Comparison of ENCODE assay signal across 25 cellular contexts in genomic region chr1:100786870-100787269, GRCh38.
"Had no signal": no experiment of that assay in that cellular context is flagged by ENCODE, and none has a peak within 500 bp of the region (broad histone marks: within the 10 kb centered on the region; RNA-seq: fewer than 3 reads in every experiment).

No MANE protein-coding gene starts in this region.

- H3K36me3 ChIP-seq: adrenal gland, breast epithelium had no signal

- H3K4me3 ChIP-seq: adrenal gland, body of pancreas, breast epithelium had no signal

- DNase-seq: activated CD4-positive, alpha-beta T cell treated with anti-CD3 and anti-CD28 coated beads for 36 hours; activated CD4-positive, alpha-beta T cell treated with anti-CD3 and anti-CD28 coated beads, Interleukin-2, amount 10 ng/mL, durations not matched to agents 7 days and 5 days; activated CD4-positive, alpha-beta T cell treated with anti-CD3 and anti-CD28 coated beads, Interleukin-2, amount 50 U/mL, for 48 hours; activated CD8-positive, alpha-beta T cell treated with anti-CD3 and anti-CD28 coated beads, Interleukin-2, amount 10 ng/mL, durations not matched to agents 7 days and 5 days; activated gamma-delta T cell treated with Interleukin-2 at 50 U/mL for 16 hours; activated naive CD4-positive, alpha-beta T cell treated with anti-CD3 and anti-CD28 coated beads for 36 hours; activated T-cell treated with anti-CD3 and anti-CD28 coated beads, Interleukin-2, amount 50 U/mL, for 4 hours; adrenal gland; body of pancreas; Kasumi-1; KG1; MM.1S; MV-4-11; NCI-H1092; NCI-H1436 treated with DMSO at 0.1 percent for 48 hours; NCI-H1694 treated with DMSO at 0.1 percent for 48 hours; NCI-H2029; NCI-H345; NCI-H524 treated with DMSO at 0.1 percent for 48 hours; NCI-H748 treated with DMSO at 0.1 percent for 48 hours; NK-92 treated with Interleukin-12 subunit alpha and Interleukin-12 subunit beta, amount 100 ng/mL, for 24 hours; Right ventricle myocardium superior had no signal

- H3K27ac ChIP-seq: adrenal gland, body of pancreas, breast epithelium had no signal

- H3K27me3 ChIP-seq: adrenal gland, body of pancreas, breast epithelium had no signal

- H3K4me1 ChIP-seq: adrenal gland, body of pancreas, breast epithelium had no signal

- ATAC-seq: activated CD4-positive, alpha-beta T cell treated with anti-CD3 and anti-CD28 coated beads for 36 hours; activated CD4-positive, CD25-positive, alpha-beta regulatory T cell treated with anti-CD3 and anti-CD28 coated beads, Interleukin-2, amount 50 U/mL, for 24 hours; activated CD8-positive, alpha-beta T cell treated with anti-CD3 and anti-CD28 coated beads, Interleukin-2, amount 10 ng/mL, durations not matched to agents 7 days and 5 days; activated naive CD4-positive, alpha-beta T cell treated with anti-CD3 and anti-CD28 coated beads, Interleukin-2, amount 50 U/mL, for 72 hours; activated T-cell treated with anti-CD3 and anti-CD28 coated beads, Interleukin-2, amount 50 U/mL, for 4 hours; body of pancreas had no signal

- H3K9me3 ChIP-seq: adrenal gland, body of pancreas, breast epithelium had no signal
